Comparison of ENCODE assay signal across 17 cellular contexts in genomic region chr6:47256361-47256760, GRCh38.
"Had no signal": no experiment of that assay in that cellular context is flagged by ENCODE, and none has a peak within 500 bp of the region (broad histone marks: within the 10 kb centered on the region; RNA-seq: fewer than 3 reads in every experiment).

No MANE protein-coding gene starts in this region.

- H3K27me3 Mint-ChIP-seq: stimulated activated naive B cell treated with anti-CD40 and anti-IgM and Interleukin-4, amounts not matched to agents 10 μg/mL and 1 μg/mL and 100 μg/mL, for 72 hours had no signal

- H3K27ac Mint-ChIP-seq: activated naive CD8-positive, alpha-beta T cell; activated T-helper 1 cell treated with anti-CD3 and anti-CD28 coated beads, Interleukin-12 subunit alpha, Interleukin-12 subunit beta, Interleukin-2, Interleukin-4 antibody, amounts not matched to agents 30 ng/mL and 10 ng/mL and 1 ng/mL, durations not matched to agents 14 hours and 24 hours and 36 hours; natural killer cell; stimulated activated naive B cell treated with anti-CD40 and anti-IgM and Interleukin-4, amounts not matched to agents 10 μg/mL and 1 μg/mL and 100 μg/mL, for 72 hours had no signal

- ATAC-seq: esophagus mucosa; foreskin keratinocyte; left cardiac atrium; lower lobe of right lung; natural killer cell; pancreas; stimulated activated naive B cell treated with anti-CD40 and anti-IgM and Interleukin-4, amounts not matched to agents 10 μg/mL and 1 μg/mL and 100 μg/mL, for 72 hours had no signal

- H3K9me3 Mint-ChIP-seq: activated T-helper 1 cell treated with anti-CD3 and anti-CD28 coated beads, Interleukin-12 subunit alpha, Interleukin-12 subunit beta, Interleukin-2, Interleukin-4 antibody, amounts not matched to agents 30 ng/mL and 10 ng/mL and 1 ng/mL, durations not matched to agents 14 hours and 24 hours and 36 hours; stimulated activated naive B cell treated with anti-CD40 and anti-IgM and Interleukin-4, amounts not matched to agents 10 μg/mL and 1 μg/mL and 100 μg/mL, for 72 hours had no signal

- H3K4me1 Mint-ChIP-seq: natural killer cell; stimulated activated naive B cell treated with anti-CD40 and anti-IgM and Interleukin-4, amounts not matched to agents 10 μg/mL and 1 μg/mL and 100 μg/mL, for 72 hours had no signal

- H3K4me3 Mint-ChIP-seq: activated naive CD8-positive, alpha-beta T cell; activated T-helper 1 cell treated with anti-CD3 and anti-CD28 coated beads, Interleukin-12 subunit alpha, Interleukin-12 subunit beta, Interleukin-2, Interleukin-4 antibody, amounts not matched to agents 30 ng/mL and 10 ng/mL and 1 ng/mL, durations not matched to agents 14 hours and 24 hours and 36 hours; natural killer cell; stimulated activated naive B cell treated with anti-CD40 and anti-IgM and Interleukin-4, amounts not matched to agents 10 μg/mL and 1 μg/mL and 100 μg/mL, for 72 hours had no signal

- DNase-seq: activated CD4-positive, alpha-beta T cell treated with anti-CD3 and anti-CD28 coated beads, Interleukin-2, amount 50 U/mL, for 48 hours; activated gamma-delta T cell treated with Interleukin-2 at 50 U/mL for 16 hours; activated T-cell treated with anti-CD3 and anti-CD28 coated beads for 4 hours; aorta; cerebellar nuclear complex; effector CD4-positive, alpha-beta T cell; foreskin keratinocyte; left cardiac atrium; lower lobe of right lung; natural killer cell; pancreas; stimulated activated naive B cell treated with anti-CD40 and anti-IgM and Interleukin-4, amounts not matched to agents 10 μg/mL and 1 μg/mL and 100 μg/mL, for 72 hours; SW 1271; T-helper 2 cell had no signal

- H3K36me3 Mint-ChIP-seq: activated naive CD8-positive, alpha-beta T cell; natural killer cell; stimulated activated naive B cell treated with anti-CD40 and anti-IgM and Interleukin-4, amounts not matched to agents 10 μg/mL and 1 μg/mL and 100 μg/mL, for 72 hours had no signal
